In genomic region chr19:56974554-56975207, GRCh38 we compare ENCODE assay signal across 1 cellular context.
A peak's percentile ranks its signal among the peaks of the same experiment; 100 is the strongest.
TF ChIP-seq lines count a peak whose summit lies in the region.

No MANE protein-coding gene starts in this region.

TF ChIP-seq in HepG2, 621 proteins besides CTCF, POLR2A, EP300 and RAD21 (continued from another document and continues in another):
- TF ChIP-seq REST (IDR thresholded peaks at IDR 0.05; ENCODE audit: borderline replicate concordance in 1 of 2, low read depth in 1 of 2, low read length in 2 of 2) (peak in 1 of 2 experiments; percentile 60; a peak in 1 of 4 replicates), ZNF446 (CRISPR knock-in tag; IDR thresholded peaks at IDR 0.05) (no peak), CBX5 (CRISPR knock-in tag; IDR thresholded peaks at IDR 0.05; ENCODE audit: borderline replicate concordance) (peak; percentile 69; the same call in 1 of the 2 replicates), SALL2 (CRISPR knock-in tag; IDR thresholded peaks at IDR 0.05) (no peak), TARDBP (CRISPR knock-in tag; IDR thresholded peaks at IDR 0.05) (peak; percentile 76), RNF219 (CRISPR knock-in tag; IDR thresholded peaks at IDR 0.05) (no peak), RCOR2 (CRISPR knock-in tag; IDR thresholded peaks at IDR 0.05) (peak; percentile 79; the same call in 1 of the 2 replicates), TEAD3 (CRISPR knock-in tag; optimal IDR thresholded peaks at IDR 0.05; ENCODE audit: borderline replicate concordance) (peak; percentile 90), THRA (CRISPR knock-in tag; IDR thresholded peaks at IDR 0.05; ENCODE audit: borderline replicate concordance) (peak; percentile 77; the same call in 1 of the 2 replicates), ZNF263 (CRISPR knock-in tag; IDR thresholded peaks at IDR 0.05) (0 out of 2 replicates have a peak, but pooled peaks have one; percentile 35), ELF4 (CRISPR knock-in tag; IDR thresholded peaks at IDR 0.05; ENCODE audit: borderline replicate concordance) (peak; percentile 66; the same call in 1 of the 2 replicates), THAP11 (CRISPR knock-in tag; IDR thresholded peaks at IDR 0.05) (peak; percentile 35; the same call in 1 of the 2 replicates), FOXO1 (CRISPR knock-in tag; IDR thresholded peaks at IDR 0.05) (peak; percentile 85), ZNF713 (CRISPR knock-in tag; IDR thresholded peaks at IDR 0.05) (0 out of 2 replicates have a peak, but pooled peaks have one; percentile 30), SNAI1 (CRISPR knock-in tag; IDR thresholded peaks at IDR 0.05; ENCODE audit: borderline replicate concordance) (no peak), ZNF280D (CRISPR knock-in tag; IDR thresholded peaks at IDR 0.05) (peak; percentile 70; the same call in 1 of the 2 replicates), ATAD3A (CRISPR knock-in tag; IDR thresholded peaks at IDR 0.05) (no peak), KLF9 (CRISPR knock-in tag; IDR thresholded peaks at IDR 0.05; ENCODE audit: low read depth) (peak; percentile 49; the same call in 1 of the 2 replicates), SALL1 (CRISPR knock-in tag; IDR thresholded peaks at IDR 0.05) (peak; percentile 80), TFDP1 (CRISPR knock-in tag; IDR thresholded peaks at IDR 0.05; ENCODE audit: borderline replicate concordance) (peak; percentile 41; the same call in 1 of the 2 replicates), KLF16 (CRISPR knock-in tag; IDR thresholded peaks at IDR 0.05) (peak in 1 of 2 experiments; percentile 66; a peak in 2 of 4 replicates), SP2 (CRISPR knock-in tag; IDR thresholded peaks at IDR 0.05) (no peak), PRDM15 (CRISPR knock-in tag; IDR thresholded peaks at IDR 0.05) (peak; percentile 98), POLR2AphosphoS5 (IDR thresholded peaks at IDR 0.05; ENCODE audit: low read depth, low read length) (peak; percentile 34; the same call in 1 of the 2 replicates), BHLHE40 (IDR thresholded peaks at IDR 0.05; ENCODE audit: low read length) (peak; percentile 56; the same call in 1 of the 2 replicates), RERE (CRISPR knock-in tag; IDR thresholded peaks at IDR 0.05; ENCODE audit: low read depth) (peak; percentile 78), RBM39 (IDR thresholded peaks at IDR 0.05; ENCODE audit: low read depth, low read length, poor library complexity, severe bottlenecking) (no peak), ZNF691 (CRISPR knock-in tag; IDR thresholded peaks at IDR 0.05; ENCODE audit: borderline replicate concordance, low read depth) (no peak; the same call in 1 of the 2 replicates), STAG1 (CRISPR knock-in tag; IDR thresholded peaks at IDR 0.05) (peak; percentile 50)
